In genomic region chr1:221511797-221512196, GRCh38 we compare ENCODE assay signal across 15 cellular contexts.
"Had no signal": no experiment of that assay in that cellular context is flagged by ENCODE, and none has a peak within 500 bp of the region (broad histone marks: within the 10 kb centered on the region; RNA-seq: fewer than 3 reads in every experiment).

No MANE protein-coding gene starts in this region.

- H3K9me3 ChIP-seq: colonic mucosa, left lung, psoas muscle, right lobe of liver, tibial artery had no signal

- H3K4me3 ChIP-seq: colonic mucosa, heart right ventricle, left lung, psoas muscle, right lobe of liver, tibial artery had no signal

- FAIRE-seq: frontal cortex, keratinocyte had no signal

- H3K27me3 ChIP-seq: colonic mucosa, left lung, right lobe of liver, tibial artery had no signal

- H3K27ac ChIP-seq: colonic mucosa, heart right ventricle, left lung, psoas muscle, right lobe of liver, tibial artery had no signal

- H3K4me1 ChIP-seq: colonic mucosa, heart right ventricle, left lung, right lobe of liver had no signal

- H3K36me3 ChIP-seq: colonic mucosa, heart right ventricle, left lung, right lobe of liver, tibial artery had no signal

- ATAC-seq: activated CD4-positive, alpha-beta T cell treated with anti-CD3 and anti-CD28 coated beads for 36 hours; activated CD8-positive, alpha-beta T cell treated with anti-CD3 and anti-CD28 coated beads, Interleukin-2, amount 10 ng/mL, durations not matched to agents 7 days and 5 days; activated T-helper 17 cell treated with anti-CD3 and anti-CD28 coated beads, Interleukin-2, amount 50 U/mL, for 72 hours; heart right ventricle; left lung; psoas muscle; stimulated activated memory B cell treated with anti-CD40 and anti-IgM and Interleukin-4, amounts not matched to agents 10 μg/mL and 1 μg/mL and 100 μg/mL, for 72 hours had no signal

- DNase-seq: activated CD4-positive, alpha-beta T cell treated with anti-CD3 and anti-CD28 coated beads for 36 hours; activated CD8-positive, alpha-beta T cell treated with anti-CD3 and anti-CD28 coated beads, Interleukin-2, amount 10 ng/mL, durations not matched to agents 7 days and 5 days; activated naive CD4-positive, alpha-beta T cell treated with anti-CD3 and anti-CD28 coated beads for 36 hours; colonic mucosa; effector CD4-positive, alpha-beta T cell; heart right ventricle; left lung; psoas muscle; right lobe of liver; T-helper 2 cell; tibial artery had no signal
